Comparison of ENCODE assay signal across 9 cellular contexts in genomic region chr12:28092396-28092795, GRCh38.
"Had no signal": no experiment of that assay in that cellular context is flagged by ENCODE, and none has a peak within 500 bp of the region (broad histone marks: within the 10 kb centered on the region; RNA-seq: fewer than 3 reads in every experiment).

No MANE protein-coding gene starts in this region.

- DNase-seq: GOT3, H7, HFFc6, KG1 had no signal

- H3K4me3 Mint-ChIP-seq: HFFc6, IgD-negative memory B cell had no signal

- H3K27ac Mint-ChIP-seq: HFFc6, IgD-negative memory B cell had no signal

- ATAC-seq: HCT116, HepG2 had no signal

- H3K36me3 ChIP-seq: HAP-1 had no signal

- H3K9me3 Mint-ChIP-seq: HFFc6 had no signal

- H3K4me3 ChIP-seq: HAP-1 had no signal

- H3K36me3 Mint-ChIP-seq: IgD-negative memory B cell had no signal

- H3K27ac ChIP-seq: HL-60 had no signal

- H3K9me3 ChIP-seq: HAP-1 had no signal
